1 cellular context compared by ENCODE assay signal in genomic region chr19:3142938-3143337, GRCh38.
TF ChIP-seq lines count a peak whose summit lies in the region.

No MANE protein-coding gene starts in this region.

TF ChIP-seq in HCT116, 20 proteins besides CTCF, POLR2A, EP300 and RAD21 (continued from another document):
- TF ChIP-seq SP1 (IDR thresholded peaks at IDR 0.05; ENCODE audit: low read depth), result no peak
- no peak for TF ChIP-seq POLR2AphosphoS5 (IDR thresholded peaks at IDR 0.05; ENCODE audit: low read depth, low read length)
- TF ChIP-seq, protein P1, sequence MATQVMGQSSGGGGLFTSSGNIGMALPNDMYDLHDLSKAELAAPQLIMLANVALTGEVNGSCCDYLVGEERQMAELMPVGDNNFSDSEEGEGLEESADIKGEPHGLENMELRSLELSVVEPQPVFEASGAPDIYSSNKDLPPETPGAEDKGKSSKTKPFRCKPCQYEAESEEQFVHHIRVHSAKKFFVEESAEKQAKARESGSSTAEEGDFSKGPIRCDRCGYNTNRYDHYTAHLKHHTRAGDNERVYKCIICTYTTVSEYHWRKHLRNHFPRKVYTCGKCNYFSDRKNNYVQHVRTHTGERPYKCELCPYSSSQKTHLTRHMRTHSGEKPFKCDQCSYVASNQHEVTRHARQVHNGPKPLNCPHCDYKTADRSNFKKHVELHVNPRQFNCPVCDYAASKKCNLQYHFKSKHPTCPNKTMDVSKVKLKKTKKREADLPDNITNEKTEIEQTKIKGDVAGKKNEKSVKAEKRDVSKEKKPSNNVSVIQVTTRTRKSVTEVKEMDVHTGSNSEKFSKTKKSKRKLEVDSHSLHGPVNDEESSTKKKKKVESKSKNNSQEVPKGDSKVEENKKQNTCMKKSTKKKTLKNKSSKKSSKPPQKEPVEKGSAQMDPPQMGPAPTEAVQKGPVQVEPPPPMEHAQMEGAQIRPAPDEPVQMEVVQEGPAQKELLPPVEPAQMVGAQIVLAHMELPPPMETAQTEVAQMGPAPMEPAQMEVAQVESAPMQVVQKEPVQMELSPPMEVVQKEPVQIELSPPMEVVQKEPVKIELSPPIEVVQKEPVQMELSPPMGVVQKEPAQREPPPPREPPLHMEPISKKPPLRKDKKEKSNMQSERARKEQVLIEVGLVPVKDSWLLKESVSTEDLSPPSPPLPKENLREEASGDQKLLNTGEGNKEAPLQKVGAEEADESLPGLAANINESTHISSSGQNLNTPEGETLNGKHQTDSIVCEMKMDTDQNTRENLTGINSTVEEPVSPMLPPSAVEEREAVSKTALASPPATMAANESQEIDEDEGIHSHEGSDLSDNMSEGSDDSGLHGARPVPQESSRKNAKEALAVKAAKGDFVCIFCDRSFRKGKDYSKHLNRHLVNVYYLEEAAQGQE (IDR thresholded peaks at IDR 0.05; ENCODE audit: low read depth), result no peak
- TF ChIP-seq JUND (IDR thresholded peaks at IDR 0.05), result no peak
- TF ChIP-seq, protein P2, sequence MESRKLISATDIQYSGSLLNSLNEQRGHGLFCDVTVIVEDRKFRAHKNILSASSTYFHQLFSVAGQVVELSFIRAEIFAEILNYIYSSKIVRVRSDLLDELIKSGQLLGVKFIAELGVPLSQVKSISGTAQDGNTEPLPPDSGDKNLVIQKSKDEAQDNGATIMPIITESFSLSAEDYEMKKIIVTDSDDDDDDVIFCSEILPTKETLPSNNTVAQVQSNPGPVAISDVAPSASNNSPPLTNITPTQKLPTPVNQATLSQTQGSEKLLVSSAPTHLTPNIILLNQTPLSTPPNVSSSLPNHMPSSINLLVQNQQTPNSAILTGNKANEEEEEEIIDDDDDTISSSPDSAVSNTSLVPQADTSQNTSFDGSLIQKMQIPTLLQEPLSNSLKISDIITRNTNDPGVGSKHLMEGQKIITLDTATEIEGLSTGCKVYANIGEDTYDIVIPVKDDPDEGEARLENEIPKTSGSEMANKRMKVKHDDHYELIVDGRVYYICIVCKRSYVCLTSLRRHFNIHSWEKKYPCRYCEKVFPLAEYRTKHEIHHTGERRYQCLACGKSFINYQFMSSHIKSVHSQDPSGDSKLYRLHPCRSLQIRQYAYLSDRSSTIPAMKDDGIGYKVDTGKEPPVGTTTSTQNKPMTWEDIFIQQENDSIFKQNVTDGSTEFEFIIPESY (IDR thresholded peaks at IDR 0.05; ENCODE audit: extremely low read depth, insufficient replicate concordance, low read length), result no peak
- no peak for TF ChIP-seq SIN3A (IDR thresholded peaks at IDR 0.05; ENCODE audit: low read depth)
